In the genomic region with DNA sequence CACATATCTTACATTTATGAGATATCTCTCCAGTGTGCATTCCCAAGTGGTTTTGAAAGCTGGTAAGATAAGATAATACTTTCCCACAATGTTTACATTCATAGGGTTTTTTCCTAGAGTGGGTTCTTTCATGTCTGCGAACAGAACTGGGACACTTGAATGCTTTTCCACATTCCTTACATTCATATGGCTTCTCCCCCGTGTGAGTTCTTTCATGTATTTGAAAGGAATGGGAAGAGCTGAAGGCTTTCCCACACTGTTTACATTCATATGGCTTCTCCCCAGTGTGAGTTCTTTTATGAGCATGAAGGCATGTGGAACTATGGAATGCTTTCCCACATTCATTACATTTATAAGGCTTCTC, we compare ENCODE assay signal across 24 cellular contexts. TPM values are rescaled to one million over a fixed set of nuclear protein-coding genes. Genes with fewer than 3 reads are reported as not detected.
"Had no signal": no experiment of that assay in that cellular context is flagged by ENCODE, and none has a peak within 500 bp of the region (broad histone marks: within the 10 kb centered on the region; RNA-seq: fewer than 3 reads in every experiment).

No MANE protein-coding gene starts in this region.

- H3K4me3 ChIP-seq: cardiac muscle cell, lung, thyroid gland had no signal

- H3K27me3 ChIP-seq: cardiac muscle cell, thyroid gland had no signal

- H3K4me1 Mint-ChIP-seq: activated B cell treated with CpG ODN at 0.5 μM for 24 hours, mesothelial cell of epicardium had no signal

- H3K27ac Mint-ChIP-seq: activated B cell treated with CpG ODN at 0.5 μM for 24 hours; activated CD4-positive, alpha-beta memory T cell treated with anti-CD3 and anti-CD28 coated beads for 36 hours; activated naive CD4-positive, alpha-beta T cell treated with anti-CD3 and anti-CD28 coated beads, Interleukin-2, amount 50 U/mL, for 72 hours; activated T-helper 1 cell treated with anti-CD3 and anti-CD28 coated beads, Interleukin-12 subunit alpha, Interleukin-12 subunit beta, Interleukin-2, Interleukin-4 antibody, amounts not matched to agents 30 ng/mL and 10 ng/mL and 1 ng/mL, durations not matched to agents 14 hours and 24 hours and 36 hours; effector memory CD8-positive, alpha-beta T cell; mesothelial cell of epicardium; natural killer cell treated with Interleukin-12 subunit alpha and Interleukin-12 subunit beta and Interleukin-15 and Interleukin-18, amount 100 ng/mL, for 72 hours had no signal

- H3K27ac ChIP-seq: cardiac muscle cell, thyroid gland had no signal

- ATAC-seq: activated naive CD4-positive, alpha-beta T cell treated with anti-CD3 and anti-CD28 coated beads, Interleukin-2, amount 50 U/mL, for 72 hours; effector memory CD8-positive, alpha-beta T cell; natural killer cell treated with Interleukin-12 subunit alpha and Interleukin-12 subunit beta and Interleukin-15 and Interleukin-18, amount 100 ng/mL, for 72 hours had no signal

- H3K4me1 ChIP-seq: thyroid gland had no signal

- H3K4me3 Mint-ChIP-seq: activated B cell treated with CpG ODN at 0.5 μM for 24 hours; activated CD4-positive, alpha-beta memory T cell treated with anti-CD3 and anti-CD28 coated beads for 36 hours; activated T-helper 1 cell treated with anti-CD3 and anti-CD28 coated beads, Interleukin-12 subunit alpha, Interleukin-12 subunit beta, Interleukin-2, Interleukin-4 antibody, amounts not matched to agents 30 ng/mL and 10 ng/mL and 1 ng/mL, durations not matched to agents 14 hours and 24 hours and 36 hours; effector memory CD8-positive, alpha-beta T cell; mesothelial cell of epicardium; natural killer cell treated with Interleukin-12 subunit alpha and Interleukin-12 subunit beta and Interleukin-15 and Interleukin-18, amount 100 ng/mL, for 72 hours had no signal

- DNase-seq: activated B cell treated with CpG ODN at 0.5 μM for 24 hours; activated CD4-positive, alpha-beta memory T cell treated with anti-CD3 and anti-CD28 coated beads for 36 hours; activated CD4-positive, alpha-beta T cell treated with anti-CD3 and anti-CD28 coated beads for 4 hours; activated gamma-delta T cell treated with Interleukin-2 at 50 U/mL for 16 hours; activated T-cell treated with anti-CD3 and anti-CD28 coated beads for 4 hours; amniotic stem cell; effector memory CD8-positive, alpha-beta T cell; foreskin fibroblast; hippocampal formation; islet precursor cell; nucleus accumbens; retina; stimulated activated CD4-positive, alpha-beta T cell treated with anti-CD3 and anti-CD28 coated beads, Interleukin-12 subunit alpha, Interleukin-12 subunit beta, amount 100 ng/mL, for 4 hours; stimulated activated CD4-positive, alpha-beta T cell treated with anti-CD3 and anti-CD28 coated beads, Interleukin-1b, Interleukin-23, amount 100 ng/mL, for 48 hours; stimulated activated CD8-positive, alpha-beta memory T cell treated with anti-CD3 and anti-CD28 coated beads, Interleukin-4, amount 100 ng/mL, for 48 hours; stimulated activated naive CD4-positive, alpha-beta T cell; T-helper 9 cell; thyroid gland had no signal

- H3K9me3 ChIP-seq: thyroid gland had no signal

- H3K27me3 Mint-ChIP-seq: activated B cell treated with CpG ODN at 0.5 μM for 24 hours; activated CD4-positive, alpha-beta memory T cell treated with anti-CD3 and anti-CD28 coated beads for 36 hours; effector memory CD8-positive, alpha-beta T cell; natural killer cell treated with Interleukin-12 subunit alpha and Interleukin-12 subunit beta and Interleukin-15 and Interleukin-18, amount 100 ng/mL, for 72 hours had no signal

RNA-seq across cellular contexts. Expression of gene ZNF878, which starts 37.0 kb away (rescaled TPM):
- total RNA-seq: cardiac muscle cell had no signal
